Comparison of ENCODE assay signal across 19 cellular contexts in the genomic region with DNA sequence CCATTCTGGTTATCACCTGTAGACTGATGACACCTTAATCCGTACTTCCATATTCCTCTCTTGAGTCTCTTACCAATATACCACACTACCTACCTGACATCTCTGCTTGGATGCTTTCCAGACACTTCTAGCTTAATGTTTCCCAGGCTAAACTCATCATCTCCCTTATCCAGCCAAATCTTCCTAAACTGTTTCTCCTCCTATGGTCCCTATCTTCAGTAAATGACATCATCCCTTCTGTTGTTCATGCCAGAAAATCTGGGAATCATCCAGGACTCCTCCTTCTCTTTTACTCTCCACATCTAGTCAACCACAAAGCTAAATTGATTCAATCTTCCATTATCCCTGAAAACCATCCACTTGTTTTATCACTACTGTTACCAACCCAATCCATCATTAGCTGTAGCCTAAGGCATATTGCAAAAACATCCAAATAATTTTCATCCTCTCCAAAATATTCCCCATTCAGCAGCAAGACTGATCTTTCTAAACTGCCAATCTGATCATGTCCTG.
"Had no signal": no experiment of that assay in that cellular context is flagged by ENCODE, and none has a peak within 500 bp of the region (broad histone marks: within the 10 kb centered on the region; RNA-seq: fewer than 3 reads in every experiment).

No MANE protein-coding gene starts in this region.

- H3K4me3 ChIP-seq: K562 had no signal

- H3K27me3 Mint-ChIP-seq: IgD-negative memory B cell had no signal

- H3K27ac Mint-ChIP-seq: T-cell; T-helper 1 cell treated with Interleukin-12 subunit alpha and Interleukin-12 subunit beta and Interleukin-4 antibody, amounts not matched to agents 30 μg/mL and 1 μg/mL, for 36 hours had no signal

- H3K4me3 Mint-ChIP-seq: IgD-negative memory B cell; T-cell; T-helper 1 cell treated with Interleukin-12 subunit alpha and Interleukin-12 subunit beta and Interleukin-4 antibody, amounts not matched to agents 30 μg/mL and 1 μg/mL, for 36 hours had no signal

- H3K9me3 Mint-ChIP-seq: T-helper 1 cell treated with Interleukin-12 subunit alpha and Interleukin-12 subunit beta and Interleukin-4 antibody, amounts not matched to agents 30 μg/mL and 1 μg/mL, for 36 hours had no signal

- H3K27ac ChIP-seq: KMS-11, RWPE1 had no signal

- H3K4me1 Mint-ChIP-seq: T-cell had no signal

- H3K36me3 Mint-ChIP-seq: IgD-negative memory B cell, T-cell had no signal

- DNase-seq: Kasumi-1, MM.1S, NCI-H1092 treated with DMSO at 0.1 percent for 48 hours, NCI-H1436, NCI-H187, NCI-H2029, NCI-H2081 treated with DMSO at 0.1 percent for 48 hours, NCI-H510A, NCI-H524 treated with DMSO at 0.1 percent for 48 hours, NCI-H69, NCI-H774, SHP77, SW 1271, T-cell had no signal

- ATAC-seq: K562, T-cell had no signal
